14 cellular contexts compared by ENCODE assay signal in the genomic region with DNA sequence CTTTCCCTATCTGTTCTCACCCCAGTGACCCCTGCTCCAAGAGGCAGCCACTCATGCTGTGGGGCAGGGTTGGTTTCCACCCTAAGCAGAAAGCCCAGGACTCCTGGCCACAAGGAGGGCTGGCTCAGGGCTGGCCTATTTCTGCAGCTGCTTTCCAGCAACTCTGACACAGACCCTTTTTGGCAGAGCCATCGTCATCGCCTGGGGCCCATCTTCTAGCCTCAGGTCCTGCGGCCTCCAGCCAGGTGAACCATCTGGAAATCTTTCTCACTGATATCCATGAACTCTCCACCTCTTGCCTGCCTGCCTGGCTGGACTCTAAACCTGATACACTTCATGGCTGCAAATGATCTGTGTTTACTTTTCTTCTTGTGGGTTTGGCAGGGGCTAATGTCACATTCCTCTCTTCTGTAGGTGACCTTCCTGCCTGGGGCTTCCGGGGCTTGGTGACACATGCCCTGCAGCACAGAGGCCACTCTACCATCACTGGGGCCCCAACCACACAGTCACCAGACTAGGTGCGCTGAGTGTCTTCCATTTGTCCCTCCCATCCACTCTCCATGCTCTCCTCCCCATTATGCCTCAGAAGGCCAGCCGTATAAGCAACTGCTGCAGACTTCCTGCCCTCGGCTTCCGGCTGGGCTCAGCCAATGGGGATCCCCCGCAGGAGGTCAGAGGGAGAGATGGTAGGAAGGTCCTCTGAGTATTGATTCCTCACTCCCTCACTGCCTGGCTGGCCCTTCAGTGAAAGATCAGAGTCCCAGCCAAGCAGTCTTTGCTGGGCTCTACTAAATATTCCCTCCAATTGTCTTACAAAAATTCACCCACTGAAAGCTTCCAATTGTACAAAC. TPM values are rescaled to one million over a fixed set of nuclear protein-coding genes. Genes with fewer than 3 reads are reported as not detected.
DNase-seq lines count a peak whose midpoint lies in the region; ATAC-seq and TF ChIP-seq lines count a peak whose summit lies in the region.
"Had no signal": no experiment of that assay in that cellular context is flagged by ENCODE, and none has a peak within 500 bp of the region (broad histone marks: within the 10 kb centered on the region; RNA-seq: fewer than 3 reads in every experiment).

No MANE protein-coding gene starts in this region.

- no peak overlapping the region for H3K18ac ChIP-seq in trophoblast cell (ENCODE audit: low read length)

- H3K27ac ChIP-seq in fibroblast of lung (ENCODE audit: insufficient read depth, low read length) (no peak overlapping the region), trophoblast cell (ENCODE audit: low read depth, low read length) (no peak overlapping the region), aorta (ENCODE audit: low read depth in 1 of 2, low read length in 2 of 2) (no peak overlapping the region)
- H3K27ac ChIP-seq: WERI-Rb-1 had no signal

- H3K36me3 Mint-ChIP-seq in activated CD4-positive, alpha-beta T cell treated with anti-CD3 and anti-CD28 coated beads, Interleukin-2, amount 10 ng/mL, durations not matched to agents 7 days and 5 days (ENCODE audit: low read depth): no peaks in the 10 kb centered on the region

- H3K4me3 Mint-ChIP-seq in activated CD4-positive, alpha-beta T cell treated with anti-CD3 and anti-CD28 coated beads, Interleukin-2, amount 10 ng/mL, durations not matched to agents 7 days and 5 days: no peak overlapping the region

- H3K4me1 ChIP-seq in fibroblast of lung (ENCODE audit: control insufficient read depth, extremely low read depth, insufficient read depth, low read length) (peaks cover 20% of the 10 kb centered on the region), trophoblast cell (ENCODE audit: control insufficient read depth in 1 of 2, insufficient read depth in 2 of 2, low read length in 2 of 2) (peaks cover 3% of the 10 kb centered on the region in 2 experiments), aorta (ENCODE audit: control insufficient read depth in 1 of 2, insufficient read depth in 2 of 2, low read length in 2 of 2) (peaks cover 0 to 5% of the 10 kb centered on the region in 2 donors)

- no peak overlapping the region for H2BK5ac ChIP-seq in trophoblast cell (ENCODE audit: low read depth, low read length, poor library complexity)

- intact Hi-C loops in aorta (cut with DNase I): no loop called here

- H3K36me3 ChIP-seq in fibroblast of lung (ENCODE audit: control insufficient read depth, insufficient read depth, low read length) (no peaks in the 10 kb centered on the region), trophoblast cell (ENCODE audit: control insufficient read depth in 1 of 2, insufficient read depth in 2 of 2, low read length in 2 of 2) (no peaks in the 10 kb centered on the region), aorta (ENCODE audit: control insufficient read depth in 1 of 2, insufficient read depth in 2 of 2, low read length in 1 of 2) (no peaks in the 10 kb centered on the region)
- H3K36me3 ChIP-seq: WERI-Rb-1 had no signal

- WGBS in trophoblast cell (ENCODE audit: extremely low coverage, insufficient coverage, insufficient read length): no CpG with 5 or more reads among the region's 9 CpGs
- WGBS in aorta, 2 donors: 83 to 86% methylated on average over 9 of the region's 9 CpGs

- TF ChIP-seq CTCF in fibroblast of lung (conservative IDR thresholded peaks at IDR 0.05 in 1 of 2, IDR thresholded peaks at IDR 0.05 in 1 of 2; ENCODE audit: low read depth in 1 of 2, low read length in 2 of 2): no peak

- no peaks in the 10 kb centered on the region for H3K79me2 ChIP-seq in fibroblast of lung (ENCODE audit: control insufficient read depth, insufficient read depth, low read length)
- no peaks in the 10 kb centered on the region for H3K79me2 ChIP-seq in trophoblast cell (ENCODE audit: control insufficient read depth, insufficient read depth, low read length, poor library complexity)

- H3K9ac ChIP-seq in fibroblast of lung (ENCODE audit: insufficient read depth, low read length) (no peak overlapping the region), trophoblast cell (ENCODE audit: low read length) (no peak overlapping the region)

- H2AK5ac ChIP-seq in trophoblast cell (ENCODE audit: low read length): no peak overlapping the region

- H3K4me1 Mint-ChIP-seq in activated CD4-positive, alpha-beta T cell treated with anti-CD3 and anti-CD28 coated beads, Interleukin-2, amount 10 ng/mL, durations not matched to agents 7 days and 5 days: no peaks in the 10 kb centered on the region

- no peak overlapping the region for H3K14ac ChIP-seq in trophoblast cell (ENCODE audit: low read length)

- no peak overlapping the region for H3K23ac ChIP-seq in trophoblast cell (ENCODE audit: low read length)

- CTCF ChIA-PET in activated CD4-positive, alpha-beta T cell treated with anti-CD3 and anti-CD28 coated beads, Interleukin-2, amount 10 ng/mL, durations not matched to agents 7 days and 5 days (lab: Charles Lee): interaction anchor here (1.5 kb wide), 1 partner anchor 231 kb away, joined by 3 read pairs; no protein-coding TSS in a partner anchor

- H2BK120ac ChIP-seq in trophoblast cell (ENCODE audit: insufficient read depth, low read length, poor library complexity): no peak overlapping the region

- POLR2A ChIA-PET in activated CD4-positive, alpha-beta T cell treated with anti-CD3 and anti-CD28 coated beads, Interleukin-2, amount 10 ng/mL, durations not matched to agents 7 days and 5 days (lab: Charles Lee): no interaction called here

- H3K9me3 Mint-ChIP-seq in activated CD4-positive, alpha-beta T cell treated with anti-CD3 and anti-CD28 coated beads, Interleukin-2, amount 10 ng/mL, durations not matched to agents 7 days and 5 days: no peaks in the 10 kb centered on the region

- no peaks in the 10 kb centered on the region for H4K20me1 ChIP-seq in fibroblast of lung (ENCODE audit: control insufficient read depth, extremely low read depth, insufficient read depth, low read length)

- no peak overlapping the region for H3K27ac Mint-ChIP-seq in activated CD4-positive, alpha-beta T cell treated with anti-CD3 and anti-CD28 coated beads, Interleukin-2, amount 10 ng/mL, durations not matched to agents 7 days and 5 days

- H4K12ac ChIP-seq in trophoblast cell (ENCODE audit: low read depth, low read length): no peak overlapping the region

- no peak overlapping the region for H3K4ac ChIP-seq in trophoblast cell (ENCODE audit: low read depth, low read length)

- H3K27me3 Mint-ChIP-seq in activated CD4-positive, alpha-beta T cell treated with anti-CD3 and anti-CD28 coated beads, Interleukin-2, amount 10 ng/mL, durations not matched to agents 7 days and 5 days: no peaks in the 10 kb centered on the region

- H3K9me3 ChIP-seq in fibroblast of lung (ENCODE audit: control insufficient read depth, insufficient read depth, low read depth, low read length): no peaks in the 10 kb centered on the region
- H3K9me3 ChIP-seq in trophoblast cell (ENCODE audit: insufficient read depth, low read depth, low read length): no peaks in the 10 kb centered on the region
- H3K9me3 ChIP-seq in aorta (ENCODE audit: control insufficient read depth, low read length): no peaks in the 10 kb centered on the region

- H3K4me2 ChIP-seq in fibroblast of lung (ENCODE audit: extremely low read depth, insufficient read depth, low read length): peak overlapping the region; percentile 15
- H3K4me2 ChIP-seq in trophoblast cell (ENCODE audit: low read length): no peak overlapping the region

- H3K27me3 ChIP-seq in fibroblast of lung (ENCODE audit: control insufficient read depth, insufficient read depth, low read length) (no peaks in the 10 kb centered on the region), trophoblast cell (ENCODE audit: insufficient read depth, low read length) (no peaks in the 10 kb centered on the region), aorta (ENCODE audit: control insufficient read depth in 1 of 2, insufficient read depth in 2 of 2, low read length in 1 of 2) (no peaks in the 10 kb centered on the region)

- no peak overlapping the region for H4K91ac ChIP-seq in trophoblast cell (ENCODE audit: low read depth, low read length)

- DNase-seq in DMS79 (lab: John Stamatoyannopoulos, UW): peak; percentile 15
- DNase-seq in NCI-H510A (lab: John Stamatoyannopoulos, UW): peak; percentile 50
- no peak for DNase-seq in fibroblast of lung (ENCODE audit: low read depth in 2 of 2)
- no peak for DNase-seq in trophoblast cell
- DNase-seq in activated CD4-positive, alpha-beta T cell treated with anti-CD3 and anti-CD28 coated beads, Interleukin-2, amount 10 ng/mL, durations not matched to agents 7 days and 5 days: no peak
- DNase-seq in aorta: no peak
- DNase-seq: AML-193; kidney glomerular epithelial cell; NCI-H1092; NCI-H345; stimulated activated CD4-positive, alpha-beta T cell treated with anti-CD3 and anti-CD28 coated beads, Interleukin-12 subunit alpha, Interleukin-12 subunit beta, amount 100 ng/mL, for 4 hours; WERI-Rb-1 had no signal

- H3K4me3 ChIP-seq in fibroblast of lung (replicated peaks in 1 of 4; ENCODE audit: control extremely low read depth in 1 of 4, insufficient read depth in 1 of 4, low read depth in 3 of 4, low read length in 4 of 4) (no peak overlapping the region), trophoblast cell (ENCODE audit: low read depth, low read length) (no peak overlapping the region), aorta (ENCODE audit: low read length in 2 of 2) (no peak overlapping the region)

- no peak overlapping the region for H4K8ac ChIP-seq in trophoblast cell (ENCODE audit: low read depth, low read length)

- H3K79me1 ChIP-seq in trophoblast cell (ENCODE audit: low read length): no peaks in the 10 kb centered on the region

- ATAC-seq in aorta (ENCODE audit: low FRiP score): no peak
- ATAC-seq in activated CD4-positive, CD25-positive, alpha-beta regulatory T cell treated with anti-CD3 and anti-CD28 coated beads, Interleukin-2, amount 50 U/mL, for 24 hours: no peak
- ATAC-seq in HG03354 (IDR thresholded peaks at IDR 0.05; ENCODE audit: poor library complexity, severe bottlenecking, unreplicated experiment): no peak

- H2BK12ac ChIP-seq in trophoblast cell (ENCODE audit: low read length): no peak overlapping the region

- no peak overlapping the region for H2AFZ ChIP-seq in fibroblast of lung (ENCODE audit: low read length)
- H2AFZ ChIP-seq in trophoblast cell (ENCODE audit: insufficient read depth, low read length, poor library complexity): peak overlapping the region; percentile 9

RNA-seq across cellular contexts. Expression of a gene that starts 9.7 kb away (rescaled TPM):
- 79.6 and 82.1 TPM in 2 replicates for total RNA-seq in fibroblast of lung
- polyA plus RNA-seq in fibroblast of lung: 97.3 and 118 TPM in 2 replicates
- 52.8 and 61.3 TPM in 2 replicates for polyA plus RNA-seq in fibroblast of lung (2012)
- 5.6 and 5.7 TPM in 2 replicates for polyA minus RNA-seq in fibroblast of lung (ENCODE audit: low replicate concordance)
- polyA plus RNA-seq in trophoblast cell (2013): 29.9 and 33.6 TPM in 2 replicates
- 10 to 100 TPM; 43.4 to 50.1 TPM for total RNA-seq in activated CD4-positive, alpha-beta T cell treated with anti-CD3 and anti-CD28 coated beads, Interleukin-2, amount 10 ng/mL, durations not matched to agents 7 days and 5 days
- total RNA-seq in aorta: 10 to 100 TPM; 44.0 to 46.0 TPM
- 10 to 100 TPM; 42.8 to 60.3 TPM for polyA plus RNA-seq in aorta

Comparison
In these comparisons a context has a peak if more than half of its experiments do, and no peak if none do; other contexts are left out.
1. DNase-seq: peak in DMS79 (single experiment) and NCI-H510A (single experiment); none in fibroblast of lung (0 of 2), trophoblast cell (0 of 2), activated CD4-positive, alpha-beta T cell treated with anti-CD3 and anti-CD28 coated beads, Interleukin-2, amount 10 ng/mL, durations not matched to agents 7 days and 5 days (single experiment) and aorta (0 of 2).